In genomic region chr1:43288785-43289466, GRCh38 we compare ENCODE assay signal across 22 cellular contexts. TPM values are rescaled to one million over a fixed set of nuclear protein-coding genes. Genes with fewer than 3 reads are reported as not detected.
A peak's percentile ranks its signal among the peaks of the same experiment; 100 is the strongest.
DNase-seq lines count a peak whose midpoint lies in the region; ATAC-seq, FAIRE-seq and TF ChIP-seq lines count a peak whose summit lies in the region.
"Had no signal": no experiment of that assay in that cellular context is flagged by ENCODE, and none has a peak within 500 bp of the region (broad histone marks: within the 10 kb centered on the region; RNA-seq: fewer than 3 reads in every experiment).

No MANE protein-coding gene starts in this region.

- TF ChIP-seq POLR2A in K562 (conservative IDR thresholded peaks at IDR 0.05): no peak

- no peak for TF ChIP-seq RAD21 in K562 (CRISPR knock-in tag; conservative IDR thresholded peaks at IDR 0.05 in 1 of 2, IDR thresholded peaks at IDR 0.05 in 1 of 2)

- H4K20me1 ChIP-seq in K562 (replicated peaks; ENCODE audit: control insufficient read depth, insufficient read depth, low read length): peaks cover 14% of the 10 kb centered on the region

- TF ChIP-seq EP300 in K562 (IDR thresholded peaks at IDR 0.05; ENCODE audit: low read length): no peak

- TF ChIP-seq CTCF in K562 (IDR thresholded peaks at IDR 0.05 in 2 of 3, conservative IDR thresholded peaks at IDR 0.05 in 1 of 3; ENCODE audit: insufficient read depth in 2 of 3, low read depth in 1 of 3, low read length in 3 of 3) (no peak), dorsolateral prefrontal cortex (IDR thresholded peaks at IDR 0.05 in 54 of 56, conservative IDR thresholded peaks at IDR 0.05 in 2 of 56; ENCODE audit: low read depth in 1 of 56, partially characterized antibody in 56 of 56) (no peak), mucosa of descending colon (IDR thresholded peaks at IDR 0.05) (no peak)

- peaks cover 0 to 19% of the 10 kb centered on the region in 2 experiments; a peak in 3 of 5 replicates for H3K4me1 ChIP-seq in K562 (replicated peaks in 1 of 2; ENCODE audit: control insufficient read depth in 2 of 2, insufficient read depth in 2 of 2, low read length in 2 of 2)
- peaks cover 22% of the 10 kb centered on the region for H3K4me1 ChIP-seq in mucosa of descending colon (ENCODE audit: low read depth)
- H3K4me1 ChIP-seq in HAP-1: no peaks in the 10 kb centered on the region

- no peak overlapping the region for H2AFZ ChIP-seq in K562 (ENCODE audit: low read depth, low read length)

- H3K79me2 ChIP-seq in K562 (ENCODE audit: control insufficient read depth, insufficient read depth, low read length): no peaks in the 10 kb centered on the region

- intact Hi-C loops in K562 (cut with micrococcal nuclease) (no loop called here), dorsolateral prefrontal cortex (cut with DNase I) (no loop called here), mucosa of descending colon (cut with DNase I, micrococcal nuclease) (no loop called here)

- H3K27me3 ChIP-seq in K562 (ENCODE audit: control insufficient read depth in 2 of 2, insufficient read depth in 2 of 2, low read length in 2 of 2) (peaks cover 52 to 85% of the 10 kb centered on the region in 2 experiments), dorsolateral prefrontal cortex (no peaks in the 10 kb centered on the region), HAP-1 (ENCODE audit: low read depth) (peaks cover 16% of the 10 kb centered on the region)

- H3K9me3 ChIP-seq in K562 (replicated peaks; ENCODE audit: control insufficient read depth, insufficient read depth, low read depth, low read length): no peaks in the 10 kb centered on the region
- H3K9me3 ChIP-seq in mucosa of descending colon: no peaks in the 10 kb centered on the region
- no peaks in the 10 kb centered on the region for H3K9me3 ChIP-seq in HAP-1
- H3K9me3 ChIP-seq: A549 had no signal

- no TSS peak for BruUV-seq in K562 (replicated peaks; lab: Mats Ljungman, UMichigan)

- FAIRE-seq in K562 (lab: Jason Lieb, UNC): peak; percentile 29
- FAIRE-seq: A549, D721Med, G401.6, GM12892, GM19239, H1 had no signal

- H3K36me3 ChIP-seq in K562 (ENCODE audit: control insufficient read depth, insufficient read depth, low read length) (no peaks in the 10 kb centered on the region), mucosa of descending colon (ENCODE audit: low read depth) (no peaks in the 10 kb centered on the region), HAP-1 (replicated peaks) (no peaks in the 10 kb centered on the region)

- DNase-seq in K562 (ENCODE audit: extremely low read depth in 1 of 4, low spot score in 3 of 4) (no peak), dorsolateral prefrontal cortex (no peak), mucosa of descending colon (peak in 2 of 3 donors; percentile 21 to 28), RKO (ENCODE audit: low spot score) (no peak), HAP-1 (ENCODE audit: low spot score in 2 of 2) (no peak), NCI-H1048 (lab: John Stamatoyannopoulos, UW) (no peak)
- no peak for DNase-seq in stimulated activated CD4-positive, alpha-beta T cell treated with anti-CD3 and anti-CD28 coated beads, Interleukin-12 subunit alpha, Interleukin-12 subunit beta, amount 100 ng/mL, for 4 hours
- DNase-seq: CD8-positive, alpha-beta T cell; COR-L47; DMS153; DMS79 treated with DMSO at 0.1 percent for 48 hours; EL; HCEC 1CT had no signal

- WGBS in K562 (ENCODE audit: insufficient coverage, low coverage, missing lambda C conversion rate): 4% methylated on average over 10 of the region's 10 CpGs

- CTCF ChIA-PET in K562 (lab: Yijun Ruan, JAX; ENCODE audit: low intra/inter-chr PET ratio): no interaction called here

- H3K9me1 ChIP-seq in K562 (ENCODE audit: control insufficient read depth, insufficient read depth, low read length): peaks cover 3% of the 10 kb centered on the region

- in situ Hi-C loops in K562 (cut with MboI) (no loop called here), HAP-1 (cut with MboI; ENCODE audit: low sequenced_read_pairs) (no loop called here)

- H3K9ac ChIP-seq in K562 (ENCODE audit: insufficient read depth in 1 of 2, low read depth in 2 of 2, low read length in 2 of 2): no peak overlapping the region

- H3K4me2 ChIP-seq in K562 (ENCODE audit: insufficient read depth, low read length): no peak overlapping the region
- H3K4me2 ChIP-seq: A549 had no signal

- H3K4me3 ChIP-seq in K562 (no peak overlapping the region), dorsolateral prefrontal cortex (no peak overlapping the region), mucosa of descending colon (no peak overlapping the region), HAP-1 (no peak overlapping the region)
- H3K4me3 ChIP-seq: A549 had no signal

- POLR2A ChIA-PET in K562 (lab: Yijun Ruan, JAX): interaction anchor here (0.6 to 1.0 kb wide), 4 partner anchors 12 to 34 kb away, joined by 3 to 5 read pairs (median 4); no protein-coding TSS in a partner anchor

- H3K27ac ChIP-seq in K562 (ENCODE audit: extremely low read depth, low read depth, low read length): no peak overlapping the region
- peak overlapping the region in 54 of 59 donors; percentile 40 to 99 (median 73) for H3K27ac ChIP-seq in dorsolateral prefrontal cortex
- H3K27ac ChIP-seq: A549 had no signal

- ATAC-seq in K562 (no peak), mucosa of descending colon (no peak)
- ATAC-seq: A549; CD8-positive, alpha-beta T cell had no signal

RNA-seq across cellular contexts. Expression of gene C1orf210, which starts 3.5 kb away (rescaled TPM):
- total RNA-seq in K562 (2011; cell fraction: chromatin; rRNA removed; ENCODE audit: low replicate concordance): not detected in 2 replicates
- not detected in 2 replicates for total RNA-seq in K562 (2011; cell fraction: nucleolus; rRNA removed)
- not detected in 2 replicates for total RNA-seq in K562 (2011; cell fraction: nucleoplasm; rRNA removed)
- total RNA-seq in K562 (2014; rRNA removed) (not detected in 2 replicates), K562 (2014; rRNA removed; fragmentation: Illumina TruSeq; extraction: Trizol) (not detected in 2 replicates), K562 (2015; rRNA removed; fragmentation: Illumina TruSeq; extraction: Trizol) (not detected in 2 replicates), K562 (2021) (not detected in 2 replicates), dorsolateral prefrontal cortex (under 1 TPM in 12 of 120 experiments, not detected in 108; 0.22 to 0.88 (median 0.48) TPM), mucosa of descending colon (100 to 1,000 TPM in 1 of 3 donors, 10 to 100 TPM in 2; 33.1 to 102 (median 63.3) TPM)
- polyA plus RNA-seq in K562 (2011; rRNA removed) (not detected in 2 replicates), K562 (2014; fragmentation: Illumina TruSeq; extraction: Trizol) (not detected in 2 replicates), K562 (2014; fragmentation: Nextera tagmentation; extraction: Ambion mirVana) (not detected), K562 (2014; rRNA removed) (0.21 TPM in 1 of 2 replicates, not detected in the other)
- not detected in 2 replicates for polyA plus RNA-seq in K562 (2011; cell fraction: cytosol; rRNA removed)
- polyA plus RNA-seq in K562 (2011; cell fraction: nucleus; rRNA removed): not detected in 2 replicates
- 0.06 TPM in 1 of 2 replicates, not detected in the other for polyA plus RNA-seq in K562 (2012)
- not detected in 2 replicates for polyA minus RNA-seq in K562 (2011; rRNA and poly(A)+ RNA removed)
- polyA minus RNA-seq in K562 (2011; cell fraction: cytosol; rRNA and poly(A)+ RNA removed): not detected in 2 replicates
- not detected in 2 replicates for polyA minus RNA-seq in K562 (2011; cell fraction: nucleus; rRNA and poly(A)+ RNA removed)
- total RNA-seq: CD8-positive, alpha-beta T cell had no signal
- polyA plus RNA-seq: A549, BJ, CD14-positive monocyte, IgD-negative memory B cell had no signal

RNA-seq across cellular contexts. Expression of gene TIE1, which starts 11.9 kb away (rescaled TPM):
- 0.46 and 3.1 TPM in 2 replicates for total RNA-seq in K562 (2011; cell fraction: chromatin; rRNA removed; ENCODE audit: low replicate concordance)
- 1.6 and 4.2 TPM in 2 replicates for total RNA-seq in K562 (2011; cell fraction: nucleolus; rRNA removed)
- total RNA-seq in K562 (2011; cell fraction: nucleoplasm; rRNA removed): 0.81 and 2.3 TPM in 2 replicates
- total RNA-seq in K562 (2014; rRNA removed): 0.14 and 0.16 TPM in 2 replicates
- not detected in 2 replicates for total RNA-seq in K562 (2014; rRNA removed; fragmentation: Illumina TruSeq; extraction: Trizol)
- total RNA-seq in K562 (2015; rRNA removed; fragmentation: Illumina TruSeq; extraction: Trizol): 0.04 TPM in 1 of 2 replicates, not detected in the other
- 0.20 and 0.31 TPM in 2 replicates for total RNA-seq in K562 (2021)
- 0.32 and 0.49 TPM in 2 replicates for polyA plus RNA-seq in K562 (2011; rRNA removed)
- 0.09 and 1.1 TPM in 2 replicates for polyA plus RNA-seq in K562 (2011; cell fraction: cytosol; rRNA removed)
- 0.59 and 3.8 TPM in 2 replicates for polyA plus RNA-seq in K562 (2011; cell fraction: nucleus; rRNA removed)
- 0.30 and 0.54 TPM in 2 replicates for polyA plus RNA-seq in K562 (2012)
- polyA plus RNA-seq in K562 (2014; fragmentation: Illumina TruSeq; extraction: Trizol): 0.07 and 0.17 TPM in 2 replicates
- not detected for polyA plus RNA-seq in K562 (2014; fragmentation: Nextera tagmentation; extraction: Ambion mirVana)
- 0.08 and 0.66 TPM in 2 replicates for polyA plus RNA-seq in K562 (2014; rRNA removed)
- polyA minus RNA-seq in K562 (2011; rRNA and poly(A)+ RNA removed): 1.2 TPM in 1 of 2 replicates, not detected in the other
- 1.4 TPM in 1 of 2 replicates, not detected in the other for polyA minus RNA-seq in K562 (2011; cell fraction: cytosol; rRNA and poly(A)+ RNA removed)
- 0.67 and 0.94 TPM in 2 replicates for polyA minus RNA-seq in K562 (2011; cell fraction: nucleus; rRNA and poly(A)+ RNA removed)
- total RNA-seq in dorsolateral prefrontal cortex: 10 to 100 TPM in 111 of 120 experiments, 1 to 10 TPM in 9; 7.0 to 50.7 (median 15.4) TPM
- 10 to 100 TPM in 1 of 3 donors, 1 to 10 TPM in 2; 8.0 to 18.6 (median 8.1) TPM for total RNA-seq in mucosa of descending colon
- total RNA-seq: CD8-positive, alpha-beta T cell had no signal
- polyA plus RNA-seq: A549, BJ, CD14-positive monocyte, IgD-negative memory B cell had no signal

RNA-seq across cellular contexts. Expression of gene TMEM125, which starts 19.1 kb away (rescaled TPM):
- 0.21 and 0.30 TPM in 2 replicates for total RNA-seq in K562 (2011; cell fraction: chromatin; rRNA removed; ENCODE audit: low replicate concordance)
- 0.33 and 0.53 TPM in 2 replicates for total RNA-seq in K562 (2011; cell fraction: nucleolus; rRNA removed)
- total RNA-seq in K562 (2011; cell fraction: nucleoplasm; rRNA removed): 0.37 and 0.76 TPM in 2 replicates
- total RNA-seq in K562 (2014; rRNA removed) (not detected in 2 replicates), K562 (2014; rRNA removed; fragmentation: Illumina TruSeq; extraction: Trizol) (not detected in 2 replicates), K562 (2015; rRNA removed; fragmentation: Illumina TruSeq; extraction: Trizol) (not detected in 2 replicates), K562 (2021) (0.45 TPM in 1 of 2 replicates, not detected in the other), dorsolateral prefrontal cortex (10 to 100 TPM in 68 of 120 experiments, 1 to 10 TPM in 52; 1.0 to 62.8 (median 11.5) TPM), mucosa of descending colon (10 to 100 TPM; 31.9 to 71.6 (median 40.6) TPM)
- polyA plus RNA-seq in K562 (2011; rRNA removed) (0.08 and 0.35 TPM in 2 replicates), K562 (2014; fragmentation: Illumina TruSeq; extraction: Trizol) (0.07 TPM in 1 of 2 replicates, not detected in the other), K562 (2014; fragmentation: Nextera tagmentation; extraction: Ambion mirVana) (not detected), K562 (2014; rRNA removed) (0.67 TPM in 1 of 2 replicates, not detected in the other)
- 0.42 and 0.58 TPM in 2 replicates for polyA plus RNA-seq in K562 (2011; cell fraction: cytosol; rRNA removed)
- 1.0 and 1.2 TPM in 2 replicates for polyA plus RNA-seq in K562 (2011; cell fraction: nucleus; rRNA removed)
- 0.13 and 1.1 TPM in 2 replicates for polyA plus RNA-seq in K562 (2012)
- polyA minus RNA-seq in K562 (2011; rRNA and poly(A)+ RNA removed): not detected in 2 replicates
- polyA minus RNA-seq in K562 (2011; cell fraction: cytosol; rRNA and poly(A)+ RNA removed): not detected in 2 replicates
- not detected in 2 replicates for polyA minus RNA-seq in K562 (2011; cell fraction: nucleus; rRNA and poly(A)+ RNA removed)
- total RNA-seq: CD8-positive, alpha-beta T cell had no signal
- polyA plus RNA-seq: A549, CD14-positive monocyte, IgD-negative memory B cell had no signal

RNA-seq across cellular contexts. Expression of gene MPL, which starts 48.7 kb away (rescaled TPM):
- not detected in 2 replicates for total RNA-seq in K562 (2011; cell fraction: chromatin; rRNA removed; ENCODE audit: low replicate concordance)
- not detected in 2 replicates for total RNA-seq in K562 (2011; cell fraction: nucleolus; rRNA removed)
- not detected in 2 replicates for total RNA-seq in K562 (2011; cell fraction: nucleoplasm; rRNA removed)
- total RNA-seq in K562 (2014; rRNA removed) (not detected in 2 replicates), K562 (2014; rRNA removed; fragmentation: Illumina TruSeq; extraction: Trizol) (not detected in 2 replicates), K562 (2015; rRNA removed; fragmentation: Illumina TruSeq; extraction: Trizol) (not detected in 2 replicates), K562 (2021) (not detected in 2 replicates), dorsolateral prefrontal cortex (1 to 10 TPM in 57 of 120 experiments, under 1 TPM in 47, not detected in 16; 0.23 to 3.6 (median 1.1) TPM), mucosa of descending colon (1 to 10 TPM in 1 of 3 donors, under 1 TPM in 1, not detected in 1; 0.81 to 1.0 TPM)
- polyA plus RNA-seq in K562 (2011; rRNA removed) (not detected in 2 replicates), K562 (2014; fragmentation: Illumina TruSeq; extraction: Trizol) (not detected in 2 replicates), K562 (2014; fragmentation: Nextera tagmentation; extraction: Ambion mirVana) (not detected), K562 (2014; rRNA removed) (not detected in 2 replicates)
- polyA plus RNA-seq in K562 (2011; cell fraction: cytosol; rRNA removed): not detected in 2 replicates
- not detected in 2 replicates for polyA plus RNA-seq in K562 (2011; cell fraction: nucleus; rRNA removed)
- not detected in 2 replicates for polyA plus RNA-seq in K562 (2012)
- not detected in 2 replicates for polyA minus RNA-seq in K562 (2011; rRNA and poly(A)+ RNA removed)
- not detected in 2 replicates for polyA minus RNA-seq in K562 (2011; cell fraction: cytosol; rRNA and poly(A)+ RNA removed)
- polyA minus RNA-seq in K562 (2011; cell fraction: nucleus; rRNA and poly(A)+ RNA removed): not detected in 2 replicates
- total RNA-seq: CD8-positive, alpha-beta T cell; H1 had no signal
- polyA plus RNA-seq: A549, BJ, CD14-positive monocyte, IgD-negative memory B cell had no signal

Comparison
In these comparisons a context has a peak if more than half of its experiments do, and no peak if none do; other contexts are left out.
1. DNase-seq: peak in mucosa of descending colon (2 of 3); none in K562 (0 of 4), dorsolateral prefrontal cortex (0 of 10), stimulated activated CD4-positive, alpha-beta T cell treated with anti-CD3 and anti-CD28 coated beads, Interleukin-12 subunit alpha, Interleukin-12 subunit beta, amount 100 ng/mL, for 4 hours (single experiment), RKO (single experiment), HAP-1 (0 of 2) and NCI-H1048 (single experiment).
2. RNA of gene C1orf210, which starts 3.5 kb away (total RNA-seq): 33.1 to 102 TPM in mucosa of descending colon; not detected in K562 and 0.22 to 0.88 TPM in dorsolateral prefrontal cortex; every median in the first group is over 10 times any median in the second.